In the genomic region with DNA sequence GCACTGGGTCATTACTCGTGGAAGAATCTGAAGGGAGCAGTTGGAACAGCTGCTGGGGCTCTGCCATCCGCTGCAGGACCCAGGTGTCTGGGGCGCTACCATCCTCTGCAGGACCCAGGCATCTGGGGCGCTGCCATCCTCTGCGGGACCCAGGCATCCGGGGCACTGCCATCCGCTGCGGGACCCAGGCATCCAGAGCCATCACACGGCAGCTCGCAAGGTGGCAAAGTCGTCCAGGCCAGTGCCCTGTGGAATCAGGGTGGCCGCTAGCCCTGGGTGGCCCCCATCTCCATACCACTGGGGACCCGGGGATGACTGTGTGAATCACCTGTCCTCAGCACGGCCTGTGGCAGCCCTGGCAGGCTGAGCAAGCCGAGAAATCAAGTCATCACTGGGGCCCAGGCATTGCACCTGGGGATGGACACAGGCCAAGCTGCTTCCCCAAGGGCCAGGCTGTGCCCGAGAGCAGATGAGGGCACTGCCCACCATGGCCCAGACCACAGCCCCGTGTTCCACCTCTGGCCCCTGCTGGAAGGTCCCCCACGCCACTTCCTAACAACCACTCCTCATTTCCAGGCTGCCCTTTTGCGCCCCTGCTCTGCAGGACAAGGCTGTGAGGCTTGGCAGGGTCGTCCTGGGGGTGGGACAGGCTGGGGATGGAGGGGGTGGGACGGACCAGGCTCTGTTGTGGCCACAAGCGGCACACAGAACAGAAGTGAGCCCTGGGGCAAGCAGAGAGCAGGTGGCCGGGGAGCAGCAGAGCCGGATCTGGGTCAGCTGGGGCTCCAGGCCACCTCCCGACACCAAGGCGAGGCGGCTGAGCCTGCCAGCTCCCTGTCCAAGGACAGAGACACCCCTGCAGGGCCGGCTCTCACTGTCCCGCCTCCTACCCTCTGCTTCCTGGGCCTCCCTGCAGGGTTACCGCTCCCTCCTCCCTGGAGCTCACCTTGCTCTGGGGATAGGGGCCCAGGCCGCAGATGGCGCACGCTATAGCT, we compare ENCODE assay signal across 14 cellular contexts. TPM values are rescaled to one million over a fixed set of nuclear protein-coding genes. Genes with fewer than 3 reads are reported as not detected.
"Had no signal": no experiment of that assay in that cellular context is flagged by ENCODE, and none has a peak within 500 bp of the region (broad histone marks: within the 10 kb centered on the region; RNA-seq: fewer than 3 reads in every experiment).

No MANE protein-coding gene starts in this region.

- H3K27ac ChIP-seq: suprapubic skin, upper lobe of right lung had no signal

- ATAC-seq: activated CD8-positive, alpha-beta T cell treated with anti-CD3 and anti-CD28 coated beads, Interleukin-2, amount 10 ng/mL, durations not matched to agents 7 days and 5 days; left colon; mucosa of descending colon; natural killer cell treated with Interleukin-12 subunit alpha and Interleukin-12 subunit beta and Interleukin-15 and Interleukin-18, amount 100 ng/mL, for 72 hours; stimulated activated naive CD8-positive, alpha-beta T cell treated with anti-CD3 and anti-CD28 coated beads, Interleukin-15, Interleukin-2, amounts not matched to agents 100 U/mL and 50 U/mL, for 24 hours; upper lobe of right lung had no signal

- H3K4me3 Mint-ChIP-seq: activated CD8-positive, alpha-beta T cell treated with anti-CD3 and anti-CD28 coated beads, Interleukin-2, amount 10 ng/mL, durations not matched to agents 7 days and 5 days; natural killer cell treated with Interleukin-12 subunit alpha and Interleukin-12 subunit beta and Interleukin-15 and Interleukin-18, amount 100 ng/mL, for 72 hours had no signal

- H3K9me3 ChIP-seq: mucosa of descending colon, suprapubic skin, upper lobe of right lung had no signal

- H3K36me3 ChIP-seq: suprapubic skin, upper lobe of right lung had no signal

- H3K9me3 Mint-ChIP-seq: natural killer cell treated with Interleukin-12 subunit alpha and Interleukin-12 subunit beta and Interleukin-15 and Interleukin-18, amount 100 ng/mL, for 72 hours had no signal

- H3K4me1 ChIP-seq: upper lobe of right lung had no signal

- H3K4me3 ChIP-seq: mucosa of descending colon, suprapubic skin, upper lobe of right lung had no signal

- H3K27me3 Mint-ChIP-seq: natural killer cell treated with Interleukin-12 subunit alpha and Interleukin-12 subunit beta and Interleukin-15 and Interleukin-18, amount 100 ng/mL, for 72 hours had no signal

- H3K36me3 Mint-ChIP-seq: natural killer cell treated with Interleukin-12 subunit alpha and Interleukin-12 subunit beta and Interleukin-15 and Interleukin-18, amount 100 ng/mL, for 72 hours had no signal

- H3K27ac Mint-ChIP-seq: activated CD8-positive, alpha-beta T cell treated with anti-CD3 and anti-CD28 coated beads, Interleukin-2, amount 10 ng/mL, durations not matched to agents 7 days and 5 days; natural killer cell treated with Interleukin-12 subunit alpha and Interleukin-12 subunit beta and Interleukin-15 and Interleukin-18, amount 100 ng/mL, for 72 hours had no signal

- H3K27me3 ChIP-seq: upper lobe of right lung had no signal

- DNase-seq: activated CD8-positive, alpha-beta memory T cell treated with anti-CD3 and anti-CD28 coated beads, Interleukin-2, amount 50 U/mL, for 48 hours; activated CD8-positive, alpha-beta T cell treated with anti-CD3 and anti-CD28 coated beads, Interleukin-2, amount 10 ng/mL, durations not matched to agents 7 days and 5 days; erythroblast; left colon; mucosa of descending colon; stimulated activated CD4-positive, alpha-beta T cell treated with anti-CD3 and anti-CD28 coated beads, Interleukin-2, amount 100 ng/mL, for 48 hours; stimulated activated CD8-positive, alpha-beta memory T cell treated with anti-CD3 and anti-CD28 coated beads, Interleukin-4, amount 100 ng/mL, for 48 hours; stimulated activated naive CD8-positive, alpha-beta T cell treated with anti-CD3 and anti-CD28 coated beads, Interleukin-15, Interleukin-2, amounts not matched to agents 100 U/mL and 50 U/mL, for 24 hours; upper lobe of right lung had no signal

RNA-seq across cellular contexts. Expression of gene GABRD, which starts 12.7 kb away (rescaled TPM):
- total RNA-seq: activated CD8-positive, alpha-beta T cell treated with anti-CD3 and anti-CD28 coated beads, Interleukin-2, amount 10 ng/mL, durations not matched to agents 7 days and 5 days; left colon; mucosa of descending colon; natural killer cell treated with Interleukin-12 subunit alpha and Interleukin-12 subunit beta and Interleukin-15 and Interleukin-18, amount 100 ng/mL, for 72 hours; osteoblast; pulmonary artery endothelial cell; T-helper 2 cell treated with Interferon-gamma antibody and Interleukin-4, amounts not matched to agents 100 ng/mL and 5 ng/mL, for 36 hours had no signal

RNA-seq across cellular contexts. Expression of gene CFAP74, which starts 28.3 kb away (rescaled TPM):
- total RNA-seq: activated CD8-positive, alpha-beta T cell treated with anti-CD3 and anti-CD28 coated beads, Interleukin-2, amount 10 ng/mL, durations not matched to agents 7 days and 5 days; left colon; natural killer cell treated with Interleukin-12 subunit alpha and Interleukin-12 subunit beta and Interleukin-15 and Interleukin-18, amount 100 ng/mL, for 72 hours; osteoblast; pulmonary artery endothelial cell; suprapubic skin; T-helper 2 cell treated with Interferon-gamma antibody and Interleukin-4, amounts not matched to agents 100 ng/mL and 5 ng/mL, for 36 hours had no signal
